Comparison of ENCODE assay signal across 8 cellular contexts in the genomic region with DNA sequence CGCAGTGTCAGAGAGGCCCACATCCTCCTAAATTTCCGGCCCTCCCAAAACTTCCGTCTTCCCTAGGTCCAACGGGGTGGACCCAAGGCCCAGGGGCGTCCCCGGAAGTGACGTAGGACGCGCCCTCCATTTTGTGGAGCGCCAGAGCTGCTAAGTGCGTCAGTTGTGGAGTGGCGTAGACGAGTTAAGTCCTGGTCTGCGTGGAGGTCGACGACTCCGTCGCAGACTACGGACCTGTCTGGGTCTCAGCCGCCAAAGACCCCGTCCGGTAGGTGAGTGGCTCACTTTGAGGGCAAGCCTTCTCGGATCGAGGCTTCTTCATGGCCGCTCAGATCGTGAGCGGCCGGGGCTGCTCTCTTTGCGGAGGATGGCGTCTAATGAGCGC. TPM values are rescaled to one million over a fixed set of nuclear protein-coding genes. Genes with fewer than 3 reads are reported as not detected.
DNase-seq lines count a peak whose midpoint lies in the region; ATAC-seq and TF ChIP-seq lines count a peak whose summit lies in the region.

Gene SRSF5 (plus strand): TSS at position 159 of the 385 bp plus-strand sequence. CDS start 1,015 bp downstream, outside the sequence.

- H3K9me3 ChIP-seq in prostate gland: no peaks in the 10 kb centered on the region

- intact Hi-C loops in left ventricle myocardium superior (cut with micrococcal nuclease) (no loop called here), prostate gland (cut with DNase I) (no loop called here)

- H3K4me3 ChIP-seq in prostate gland (peak within 1 kb of the TSS; percentile 80 to 98), urinary bladder (ENCODE audit: low read depth, low read length) (peak within 1 kb of the TSS; percentile 73)

- DNase-seq in NCI-H187 (lab: John Stamatoyannopoulos, UW): peak; percentile 90 to 92
- DNase-seq in T-helper 2 cell: peak; percentile 85 to 95 (median 90)
- DNase-seq in left ventricle myocardium superior: peak; percentile 98
- peak; percentile 95 for DNase-seq in prostate gland (ENCODE audit: low spot score)

- ATAC-seq in GM18498 (IDR thresholded peaks at IDR 0.05; ENCODE audit: unreplicated experiment): peak; percentile 79
- ATAC-seq in HG02938 (IDR thresholded peaks at IDR 0.05; ENCODE audit: unreplicated experiment): peak; percentile 78
- peak; percentile 97 for ATAC-seq in left ventricle myocardium superior

- peak in 1 of 4 experiments; percentile 9 for TF ChIP-seq CTCF in prostate gland (IDR thresholded peaks at IDR 0.05)

- TF ChIP-seq POLR2A in prostate gland (IDR thresholded peaks at IDR 0.05): peak; percentile 99

- peak within 1 kb of the TSS; percentile 99 for H3K27ac ChIP-seq in angular gyrus (ENCODE audit: low read depth, low read length)
- peak within 1 kb of the TSS; percentile 99 for H3K27ac ChIP-seq in prostate gland
- peak within 1 kb of the TSS; percentile 99 for H3K27ac ChIP-seq in urinary bladder (ENCODE audit: low read depth)

- H3K4me1 ChIP-seq in prostate gland (replicated peaks): no peaks in the 10 kb centered on the region
- peaks cover 2% of the 10 kb centered on the region for H3K4me1 ChIP-seq in urinary bladder (ENCODE audit: insufficient read depth)

- H3K27me3 ChIP-seq in prostate gland (replicated peaks; ENCODE audit: insufficient read depth): no peaks in the 10 kb centered on the region

- under 1% methylated on average over 31 of the region's 31 CpGs for WGBS in prostate gland
- WGBS in urinary bladder: under 1% methylated on average over 31 of the region's 31 CpGs

- H3K36me3 ChIP-seq in prostate gland (peaks cover 0 to 16% of the 10 kb centered on the region in 2 donors), urinary bladder (ENCODE audit: insufficient read depth) (peaks cover 2% of the 10 kb centered on the region)

RNA-seq across cellular contexts. Expression of gene SRSF5, which starts in this region (rescaled TPM):
- total RNA-seq in left ventricle myocardium superior (156 TPM), prostate gland (100 to 1,000 TPM; 206 to 338 TPM), urinary bladder (180 TPM)
- 450 TPM for polyA plus RNA-seq in urinary bladder

Comparison
In these comparisons a context has a peak if more than half of its experiments do, and no peak if none do; other contexts are left out.
1. Peak in every context shown above with its lines: DNase-seq, ATAC-seq, H3K4me3 ChIP-seq and H3K27ac ChIP-seq.